8 cellular contexts compared by ENCODE assay signal in the genomic region with DNA sequence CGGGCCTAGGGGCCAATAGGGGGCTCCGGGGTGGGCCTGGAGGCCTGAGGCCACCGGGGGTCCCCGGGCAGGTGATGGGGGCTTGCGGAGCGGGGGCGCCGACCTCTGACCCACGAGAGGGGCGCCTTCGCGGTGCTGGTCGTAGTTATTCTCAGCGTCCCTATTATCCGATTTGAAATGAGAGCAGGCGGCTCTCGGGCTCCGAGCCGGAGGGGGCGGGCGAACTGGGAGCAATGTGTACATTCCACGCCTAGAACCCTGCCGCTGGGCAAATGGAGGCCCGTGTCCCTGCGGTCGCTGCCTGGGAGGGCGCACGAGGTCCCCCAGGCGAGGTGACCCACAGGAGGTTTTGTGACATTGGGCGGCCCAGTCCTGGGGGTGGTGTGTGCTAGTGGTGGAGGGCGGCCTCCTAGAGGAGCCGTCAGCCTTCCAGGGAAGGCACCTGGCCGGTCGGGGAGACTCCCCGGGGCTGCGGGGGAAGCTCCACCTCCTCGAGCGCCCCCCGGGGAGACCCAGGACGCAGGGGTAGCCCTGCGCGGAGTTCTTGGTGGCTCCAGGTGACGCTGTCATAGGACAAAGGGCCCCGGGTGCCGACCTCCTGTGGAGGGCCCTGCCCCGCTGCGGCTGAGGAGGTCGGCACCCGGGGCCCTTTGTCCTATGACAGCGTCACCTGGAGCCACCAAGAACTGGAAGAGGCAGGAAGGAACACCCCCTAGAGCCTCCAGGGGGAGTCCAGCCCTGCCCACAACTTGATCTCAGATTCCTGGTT.
DNase-seq lines count a peak whose midpoint lies in the region; ATAC-seq and TF ChIP-seq lines count a peak whose summit lies in the region.

No MANE protein-coding gene starts in this region.

- H3K4me1 ChIP-seq in heart right ventricle (peaks cover 0 to 20% (median 5%) of the 10 kb centered on the region in 9 donors), psoas muscle (peaks cover 5% of the 10 kb centered on the region)

- peak; percentile 75 for DNase-seq in RKO (ENCODE audit: low spot score)
- peak; percentile 21 to 39 for DNase-seq in heart right ventricle
- DNase-seq in psoas muscle: peak; percentile 55 to 71
- DNase-seq in dedifferentiated amniotic fluid mesenchymal stem cell (ENCODE audit: extremely low spot score): no peak

- TF ChIP-seq CTCF in GM12875 (IDR thresholded peaks at IDR 0.05; ENCODE audit: borderline replicate concordance, insufficient read depth, low read depth, low read length): no peak
- peak in 2 of 9 donors; percentile 10 to 19 for TF ChIP-seq CTCF in heart right ventricle (IDR thresholded peaks at IDR 0.05)
- no peak for TF ChIP-seq CTCF in psoas muscle (IDR thresholded peaks at IDR 0.05)

- H3K27me3 ChIP-seq in heart right ventricle (no peaks in the 10 kb centered on the region), psoas muscle (ENCODE audit: insufficient read depth in 3 of 3, low read length in 2 of 3) (no peaks in the 10 kb centered on the region)

- H3K27ac Mint-ChIP-seq in activated naive CD4-positive, alpha-beta T cell treated with anti-CD3 and anti-CD28 coated beads, Interleukin-2, amount 50 U/mL, for 24 hours: peak overlapping the region; percentile 55

- H3K27ac ChIP-seq in heart right ventricle (peak overlapping the region; percentile 81 to 99 (median 94)), psoas muscle (peak overlapping the region; percentile 98)

- H3K27me3 Mint-ChIP-seq in activated naive CD4-positive, alpha-beta T cell treated with anti-CD3 and anti-CD28 coated beads, Interleukin-2, amount 50 U/mL, for 24 hours: no peaks in the 10 kb centered on the region

- H3K36me3 Mint-ChIP-seq in activated naive CD4-positive, alpha-beta T cell treated with anti-CD3 and anti-CD28 coated beads, Interleukin-2, amount 50 U/mL, for 24 hours: no peaks in the 10 kb centered on the region

- H3K9me3 ChIP-seq in heart right ventricle (no peaks in the 10 kb centered on the region), psoas muscle (no peaks in the 10 kb centered on the region)

- intact Hi-C loops in heart right ventricle (cut with DNase I): loop anchor here in 2 of 10 donors (10.0 kb wide), 2 partner anchors 101 to 121 kb away; a partner anchor contains a TSS
- intact Hi-C loops in psoas muscle (cut with DNase I): no loop called here

- ATAC-seq in HG03520 (IDR thresholded peaks at IDR 0.05; ENCODE audit: unreplicated experiment) (peak; percentile 9), heart right ventricle (peak; percentile 1 to 25 (median 15)), psoas muscle (peak; percentile 7 to 24 (median 20)), HG03139 (IDR thresholded peaks at IDR 0.05; ENCODE audit: unreplicated experiment) (no peak)

- peak overlapping the region; percentile 68 for H3K4me3 Mint-ChIP-seq in activated naive CD4-positive, alpha-beta T cell treated with anti-CD3 and anti-CD28 coated beads, Interleukin-2, amount 50 U/mL, for 24 hours

- 1% methylated on average over 22 to 46 of the region's 50 CpGs for WGBS in heart right ventricle, 2 donors
- WGBS in psoas muscle, 3 donors: 1 to 2% (median 2%) methylated on average over 23 to 48 of the region's 50 CpGs

- peaks cover 12% of the 10 kb centered on the region for H3K4me1 Mint-ChIP-seq in activated naive CD4-positive, alpha-beta T cell treated with anti-CD3 and anti-CD28 coated beads, Interleukin-2, amount 50 U/mL, for 24 hours

- H3K4me3 ChIP-seq in GM12875 (ENCODE audit: low read depth, low read length) (peak overlapping the region; percentile 68), heart right ventricle (peak overlapping the region; percentile 58 to 91 (median 74)), psoas muscle (peak overlapping the region; percentile 96)

- H3K9me3 Mint-ChIP-seq in activated naive CD4-positive, alpha-beta T cell treated with anti-CD3 and anti-CD28 coated beads, Interleukin-2, amount 50 U/mL, for 24 hours: no peaks in the 10 kb centered on the region

- H3K36me3 ChIP-seq in heart right ventricle: peaks cover 0 to 16% (median 0%) of the 10 kb centered on the region in 9 donors
- peaks cover 0 to 4% of the 10 kb centered on the region in 2 donors for H3K36me3 ChIP-seq in psoas muscle (ENCODE audit: insufficient read depth in 1 of 2, low read depth in 1 of 2)
